In genomic region chr19:45074744-45075143, GRCh38 we compare ENCODE assay signal across 1 cellular context.
TF ChIP-seq lines count a peak whose summit lies in the region.

No MANE protein-coding gene starts in this region.

TF ChIP-seq in SK-N-SH, 30 proteins besides CTCF, POLR2A, EP300 and RAD21 (continued from another document):
- TF ChIP-seq ZBTB33 (IDR thresholded peaks at IDR 0.05; ENCODE audit: borderline replicate concordance, low read depth) = no peak
- TF ChIP-seq POLR2AphosphoS5 (IDR thresholded peaks at IDR 0.05; ENCODE audit: low read depth, low read length) = no peak
- TF ChIP-seq MEF2A (IDR thresholded peaks at IDR 0.05; ENCODE audit: borderline replicate concordance, low read depth) = no peak
